ENCODE assay signal across 18 cellular contexts in the genomic region with DNA sequence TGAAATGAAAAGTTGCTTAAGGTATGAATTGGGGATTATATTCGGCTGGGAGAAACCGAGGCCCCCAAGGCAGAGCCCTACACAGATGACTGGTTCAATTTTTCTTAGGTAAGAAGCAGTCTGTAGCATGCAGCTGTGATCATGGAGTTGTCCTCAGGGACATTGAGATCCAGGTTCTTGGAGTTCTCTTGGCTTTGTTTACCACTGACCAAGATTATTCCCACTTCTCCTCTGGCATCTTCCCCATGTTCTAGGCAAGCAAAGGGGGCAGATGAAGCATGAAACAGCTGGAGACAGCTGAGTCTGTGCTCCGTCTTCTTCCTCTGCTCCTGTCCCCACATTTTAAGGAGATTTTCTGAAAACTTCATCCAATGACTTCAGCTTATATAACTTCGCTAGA.
DNase-seq lines count a peak whose midpoint lies in the region; ATAC-seq and TF ChIP-seq lines count a peak whose summit lies in the region.
"Had no signal": no experiment of that assay in that cellular context is flagged by ENCODE, and none has a peak within 500 bp of the region (broad histone marks: within the 10 kb centered on the region; RNA-seq: fewer than 3 reads in every experiment).

No MANE protein-coding gene starts in this region.

- intact Hi-C loops in Right ventricle myocardium inferior (cut with DNase I), result no loop called here
- intact Hi-C loops in esophagus squamous epithelium (cut with DNase I), result no loop called here
- intact Hi-C loops in right cardiac atrium (cut with DNase I), result no loop called here

- H3K4me1 ChIP-seq in right atrium auricular region (peaks cover 0 to 8% of the 10 kb centered on the region in 2 donors), esophagus squamous epithelium (peaks cover 0 to 23% (median 3%) of the 10 kb centered on the region in 3 donors), right cardiac atrium (ENCODE audit: control insufficient read depth, insufficient read depth, low read length) (peaks cover 4% of the 10 kb centered on the region)
- H3K4me1 ChIP-seq: HAP-1, SJCRH30 had no signal

- H3K9me3 ChIP-seq in right atrium auricular region (no peaks in the 10 kb centered on the region), esophagus squamous epithelium (no peaks in the 10 kb centered on the region), right cardiac atrium (ENCODE audit: control insufficient read depth, low read length) (no peaks in the 10 kb centered on the region)
- H3K9me3 ChIP-seq: HAP-1, SJCRH30 had no signal

- H3K27ac ChIP-seq in right atrium auricular region (no peak overlapping the region), esophagus squamous epithelium (peak overlapping the region in 3 of 4 donors; percentile 35 to 65 (median 39)), right cardiac atrium (ENCODE audit: low read length) (peak overlapping the region; percentile 24)
- H3K27ac ChIP-seq: SJCRH30 had no signal

- ATAC-seq in Right ventricle myocardium inferior (peak; percentile 80), right cardiac atrium (peak; percentile 27 to 56), left lobe of liver (no peak), GM18519 (IDR thresholded peaks at IDR 0.05; ENCODE audit: low FRiP score, unreplicated experiment) (no peak)
- ATAC-seq: GM23338 had no signal

- H3K27me3 ChIP-seq in right atrium auricular region, result no peaks in the 10 kb centered on the region
- no peaks in the 10 kb centered on the region for H3K27me3 ChIP-seq in esophagus squamous epithelium
- H3K27me3 ChIP-seq in right cardiac atrium (ENCODE audit: control insufficient read depth, insufficient read depth), result no peaks in the 10 kb centered on the region
- H3K27me3 ChIP-seq: SJCRH30 had no signal

- H3K36me3 ChIP-seq in right atrium auricular region (no peaks in the 10 kb centered on the region), esophagus squamous epithelium (no peaks in the 10 kb centered on the region)
- H3K36me3 ChIP-seq: HAP-1, SJCRH30 had no signal

- TF ChIP-seq POLR2A in esophagus squamous epithelium (IDR thresholded peaks at IDR 0.05), result no peak

- 52 to 64% methylated on average over 4 of the region's 4 CpGs for WGBS in esophagus squamous epithelium, 2 donors
- 79% methylated on average over 4 of the region's 4 CpGs for WGBS in right cardiac atrium

- TF ChIP-seq CTCF in right atrium auricular region (IDR thresholded peaks at IDR 0.05) (no peak), esophagus squamous epithelium (IDR thresholded peaks at IDR 0.05) (no peak)

- DNase-seq in Right ventricle myocardium inferior (ENCODE audit: missing footprints) (no peak), right atrium auricular region (ENCODE audit: low spot score) (no peak), esophagus squamous epithelium (lab: John Stamatoyannopoulos, UW) (no peak), right cardiac atrium (no peak), NCI-H226 (no peak), left lobe of liver (ENCODE audit: low spot score) (no peak)
- DNase-seq: 8988T; CD4-positive, alpha-beta T cell; NCI-H1105; NCI-H146; NCI-H1930; NCI-H2107; NCI-H524 treated with DMSO at 0.1 percent for 48 hours; NCI-H774 had no signal

- H3K4me3 ChIP-seq in right atrium auricular region (no peak overlapping the region), esophagus squamous epithelium (no peak overlapping the region), right cardiac atrium (ENCODE audit: low read length) (no peak overlapping the region)
- H3K4me3 ChIP-seq: GM23338, HAP-1, SJCRH30 had no signal

Comparison
In these comparisons a context has a peak if more than half of its experiments do, and no peak if none do; other contexts are left out.
1. H3K27ac ChIP-seq: peak in esophagus squamous epithelium (3 of 4) and right cardiac atrium (single experiment); none in right atrium auricular region (0 of 2).
2. ATAC-seq: peak in Right ventricle myocardium inferior (single experiment) and right cardiac atrium (2 of 2); none in left lobe of liver (single experiment) and GM18519 (single experiment).